Comparison of ENCODE assay signal across 13 cellular contexts in genomic region chr9:121655231-121655755, GRCh38. TPM values are rescaled to one million over a fixed set of nuclear protein-coding genes. Genes with fewer than 3 reads are reported as not detected.
DNase-seq lines count a peak whose midpoint lies in the region; ATAC-seq and TF ChIP-seq lines count a peak whose summit lies in the region.
"Had no signal": no experiment of that assay in that cellular context is flagged by ENCODE, and none has a peak within 500 bp of the region (broad histone marks: within the 10 kb centered on the region; RNA-seq: fewer than 3 reads in every experiment).

No MANE protein-coding gene starts in this region.

- no peak for DNase-seq in right atrium auricular region (ENCODE audit: low spot score)
- no peak for DNase-seq in cardiac septum (ENCODE audit: low spot score)
- DNase-seq in mesothelial cell of epicardium (ENCODE audit: low spot score in 2 of 2, unreplicated experiment in 2 of 2): no peak
- DNase-seq in posterior vena cava (ENCODE audit: low spot score): peak; percentile 1
- no peak for DNase-seq in stimulated activated CD4-positive, alpha-beta T cell treated with anti-CD3 and anti-CD28 coated beads, Interleukin-12 subunit alpha, Interleukin-12 subunit beta, amount 100 ng/mL, for 4 hours
- no peak for DNase-seq in GM20000 (ENCODE audit: low spot score)
- DNase-seq: CD4-positive, alpha-beta memory T cell; DMS79; H7 had no signal

- peaks cover 23% of the 10 kb centered on the region for H3K4me1 Mint-ChIP-seq in mesothelial cell of epicardium

- peaks cover 3% of the 10 kb centered on the region for H3K36me3 Mint-ChIP-seq in mesothelial cell of epicardium
- H3K36me3 Mint-ChIP-seq: CD4-positive, alpha-beta memory T cell had no signal

- peaks cover 0 to 93% of the 10 kb centered on the region in 2 donors for H3K4me1 ChIP-seq in right atrium auricular region

- no peak overlapping the region for H3K4me3 ChIP-seq in right atrium auricular region
- H3K4me3 ChIP-seq: GM12878, GM23338 had no signal

- TF ChIP-seq CTCF in right atrium auricular region (IDR thresholded peaks at IDR 0.05): no peak
- no peak for TF ChIP-seq CTCF in mesothelial cell of epicardium (IDR thresholded peaks at IDR 0.05; ENCODE audit: unreplicated experiment)
- no peak for TF ChIP-seq CTCF in GM20000 (IDR thresholded peaks at IDR 0.05; ENCODE audit: extremely low read depth, missing control alignments)

- peak overlapping the region; percentile 2 for H3K27ac ChIP-seq in right atrium auricular region

- no peaks in the 10 kb centered on the region for H3K9me3 ChIP-seq in right atrium auricular region

- no peak overlapping the region for H3K4me3 Mint-ChIP-seq in mesothelial cell of epicardium
- H3K4me3 Mint-ChIP-seq: B cell; CD4-positive, alpha-beta memory T cell; GM23338 had no signal

- no peaks in the 10 kb centered on the region for H3K27me3 ChIP-seq in right atrium auricular region

- ATAC-seq in HG02884 (IDR thresholded peaks at IDR 0.05; ENCODE audit: unreplicated experiment): no peak
- ATAC-seq: GM12878, GM23338 had no signal

- no peaks in the 10 kb centered on the region for H3K9me3 Mint-ChIP-seq in mesothelial cell of epicardium
- H3K9me3 Mint-ChIP-seq: CD4-positive, alpha-beta memory T cell; GM23338 had no signal

- H3K27ac Mint-ChIP-seq in mesothelial cell of epicardium: peak overlapping the region; percentile 34
- H3K27ac Mint-ChIP-seq: B cell; CD4-positive, alpha-beta memory T cell; GM23338 had no signal

- intact Hi-C loops in cardiac septum (cut with DNase I) (no loop called here), posterior vena cava (cut with DNase I) (no loop called here)

- no peaks in the 10 kb centered on the region for H3K27me3 Mint-ChIP-seq in mesothelial cell of epicardium (ENCODE audit: low read depth)

- H3K36me3 ChIP-seq in right atrium auricular region: no peaks in the 10 kb centered on the region

RNA-seq across cellular contexts. Expression of gene DAB2IP, which starts 3.9 kb away (rescaled TPM):
- total RNA-seq in right atrium auricular region (10 to 100 TPM; 38.0 to 47.0 TPM), cardiac septum (60.3 TPM), mesothelial cell of epicardium (71.1 to 76.5 TPM (median 75.7 TPM) in 3 replicates), posterior vena cava (10 to 100 TPM; 68.1 to 83.8 TPM)
- total RNA-seq: CD4-positive, alpha-beta memory T cell had no signal
